In genomic region chr12:64608901-64609542, GRCh38 we compare ENCODE assay signal across 8 cellular contexts. TPM values are rescaled to one million over a fixed set of nuclear protein-coding genes. Genes with fewer than 3 reads are reported as not detected.
DNase-seq lines count a peak whose midpoint lies in the region; ATAC-seq, FAIRE-seq and TF ChIP-seq lines count a peak whose summit lies in the region.

No MANE protein-coding gene starts in this region.

- H3K4me1 ChIP-seq in DND-41 (ENCODE audit: insufficient read depth, low read length) (peaks cover 34% of the 10 kb centered on the region), HUES48 (ENCODE audit: control insufficient read depth, insufficient read depth, low read length) (peaks cover 10% of the 10 kb centered on the region), SJSA1 (replicated peaks) (peaks cover 13% of the 10 kb centered on the region), astrocyte (ENCODE audit: insufficient read depth, low read length) (peaks cover 12% of the 10 kb centered on the region), iPS-20b (ENCODE audit: insufficient read depth, low read length) (peaks cover 8% of the 10 kb centered on the region; the same call in 1 of the 2 replicates), smooth muscle cell (ENCODE audit: low read depth) (peaks cover 7% of the 10 kb centered on the region)

- H3F3A ChIP-seq in smooth muscle cell (ENCODE audit: low read depth): peaks cover 23% of the 10 kb centered on the region

- H3K4me3 Mint-ChIP-seq in astrocyte (ENCODE audit: unreplicated experiment): peak overlapping the region; percentile 90

- H3K27ac ChIP-seq in DND-41 (ENCODE audit: low read length) (peak overlapping the region; percentile 87; the same call in 1 of the 2 replicates), HUES48 (ENCODE audit: low read depth, low read length) (peak overlapping the region; percentile 96), SJSA1 (peak overlapping the region; percentile 71), astrocyte (ENCODE audit: low read depth, low read length) (peak overlapping the region; percentile 5), iPS-20b (ENCODE audit: low read length) (no peak overlapping the region), smooth muscle cell (ENCODE audit: low read depth) (peak overlapping the region; percentile 33)

- peak; percentile 2 for TF ChIP-seq CTCF in DND-41 (IDR thresholded peaks at IDR 0.05; ENCODE audit: borderline replicate concordance, extremely low read depth, low read length, poor library complexity, severe bottlenecking)
- TF ChIP-seq CTCF in GM20000 (IDR thresholded peaks at IDR 0.05; ENCODE audit: extremely low read depth, missing control alignments): peak; percentile 13
- no peak for TF ChIP-seq CTCF in astrocyte (IDR thresholded peaks at IDR 0.05; ENCODE audit: insufficient read depth, low read depth, low read length)
- no peak for TF ChIP-seq CTCF in smooth muscle cell (IDR thresholded peaks at IDR 0.05; ENCODE audit: borderline replicate concordance, insufficient read depth, poor library complexity, severe bottlenecking)

- H4K20me1 ChIP-seq in DND-41 (ENCODE audit: insufficient read depth, low read length): no peaks in the 10 kb centered on the region
- peaks cover 18% of the 10 kb centered on the region for H4K20me1 ChIP-seq in astrocyte (ENCODE audit: insufficient read depth, low read length)
- peaks cover 3% of the 10 kb centered on the region for H4K20me1 ChIP-seq in smooth muscle cell (ENCODE audit: low read depth)

- H3K9me3 ChIP-seq in DND-41 (ENCODE audit: insufficient read depth, low read length, severe bottlenecking): no peaks in the 10 kb centered on the region
- no peaks in the 10 kb centered on the region for H3K9me3 ChIP-seq in HUES48 (ENCODE audit: control insufficient read depth, insufficient read depth, low read length)
- no peaks in the 10 kb centered on the region for H3K9me3 ChIP-seq in SJSA1 (replicated peaks)
- H3K9me3 ChIP-seq in astrocyte (ENCODE audit: insufficient read depth, low read depth, low read length): no peaks in the 10 kb centered on the region
- no peaks in the 10 kb centered on the region for H3K9me3 ChIP-seq in iPS-20b (ENCODE audit: insufficient read depth, low read depth, low read length)
- H3K9me3 ChIP-seq in smooth muscle cell (replicated peaks; ENCODE audit: low read depth): no peaks in the 10 kb centered on the region

- DNase-seq in DND-41: no peak
- DNase-seq in GM20000 (ENCODE audit: low spot score): peak; percentile 77
- DNase-seq in SJSA1 (ENCODE audit: low read depth in 1 of 2, low spot score in 2 of 2): peak; percentile 58 to 63
- DNase-seq in astrocyte (ENCODE audit: low read depth): peak; percentile 52
- no peak for DNase-seq in smooth muscle cell (lab: John Stamatoyannopoulos, UW; ENCODE audit: unreplicated experiment)
- DNase-seq in NCI-H345 treated with DMSO at 0.1 percent for 48 hours (lab: John Stamatoyannopoulos, UW; ENCODE audit: unreplicated experiment): no peak

- H3K27me3 Mint-ChIP-seq in astrocyte (ENCODE audit: low read depth, unreplicated experiment): peaks cover 2% of the 10 kb centered on the region

- H3K79me2 ChIP-seq in DND-41 (ENCODE audit: insufficient read depth, low read length) (peaks cover 37% of the 10 kb centered on the region), astrocyte (ENCODE audit: insufficient read depth, low read length) (peaks cover 31% of the 10 kb centered on the region), smooth muscle cell (ENCODE audit: low read depth) (peaks cover 23% of the 10 kb centered on the region)

- H3K4me2 ChIP-seq in DND-41 (ENCODE audit: insufficient read depth, low read length) (peak overlapping the region; percentile 95), astrocyte (ENCODE audit: low read length) (peak overlapping the region; percentile 94), smooth muscle cell (peak overlapping the region; percentile 99)

- H3K4me3 ChIP-seq in DND-41 (ENCODE audit: low read depth in 1 of 2, low read length in 2 of 2): peak overlapping the region; percentile 85 to 92; a peak in 3 of 4 replicates
- H3K4me3 ChIP-seq in HUES48 (ENCODE audit: low read depth, low read length): peak overlapping the region; percentile 96
- peak overlapping the region; percentile 98 for H3K4me3 ChIP-seq in SJSA1
- H3K4me3 ChIP-seq in astrocyte (ENCODE audit: insufficient read depth, low read depth, low read length): peak overlapping the region; percentile 70
- H3K4me3 ChIP-seq in iPS-20b (ENCODE audit: low read length): peak overlapping the region; percentile 86
- H3K4me3 ChIP-seq in smooth muscle cell: peak overlapping the region; percentile 91

- no peak for FAIRE-seq in astrocyte (lab: Jason Lieb, UNC)

- no peaks in the 10 kb centered on the region for H3K27me3 ChIP-seq in DND-41 (ENCODE audit: insufficient read depth, low read length, poor library complexity)
- H3K27me3 ChIP-seq in HUES48 (ENCODE audit: control insufficient read depth, insufficient read depth, low read length): no peaks in the 10 kb centered on the region
- no peaks in the 10 kb centered on the region for H3K27me3 ChIP-seq in SJSA1 (replicated peaks)
- H3K27me3 ChIP-seq in astrocyte (ENCODE audit: insufficient read depth, low read length): no peaks in the 10 kb centered on the region
- no peaks in the 10 kb centered on the region; the same call in 1 of the 2 replicates for H3K27me3 ChIP-seq in iPS-20b (ENCODE audit: insufficient read depth, low read length)
- H3K27me3 ChIP-seq in smooth muscle cell (ENCODE audit: low read depth): no peaks in the 10 kb centered on the region

- no peaks in the 10 kb centered on the region for H3K36me3 Mint-ChIP-seq in astrocyte (ENCODE audit: low read depth, unreplicated experiment)

- ATAC-seq in DND-41 (ENCODE audit: insufficient read depth, low read depth): no peak

- 3% methylated on average over 16 of the region's 16 CpGs for WGBS in smooth muscle cell (ENCODE audit: low lambda C conversion rate)

- H3K36me3 ChIP-seq in DND-41 (ENCODE audit: insufficient read depth, low read length) (no peaks in the 10 kb centered on the region; the same call in 1 of the 2 replicates), HUES48 (ENCODE audit: control insufficient read depth, insufficient read depth, low read length) (no peaks in the 10 kb centered on the region), SJSA1 (peaks cover 4% of the 10 kb centered on the region), astrocyte (ENCODE audit: insufficient read depth, low read length) (no peaks in the 10 kb centered on the region), iPS-20b (ENCODE audit: insufficient read depth, low read depth, low read length) (no peaks in the 10 kb centered on the region), smooth muscle cell (ENCODE audit: low read depth) (no peaks in the 10 kb centered on the region)

- H3K9ac ChIP-seq in DND-41 (ENCODE audit: low read depth, low read length) (peak overlapping the region; percentile 95), HUES48 (ENCODE audit: low read depth, low read length) (peak overlapping the region; percentile 61), astrocyte (ENCODE audit: low read length) (peak overlapping the region; percentile 73), iPS-20b (ENCODE audit: low read depth, low read length) (peak overlapping the region; percentile 87), smooth muscle cell (ENCODE audit: low read depth) (no peak overlapping the region)

- H3K27ac Mint-ChIP-seq in astrocyte (ENCODE audit: unreplicated experiment): peak overlapping the region; percentile 78

- H2AFZ ChIP-seq in DND-41 (ENCODE audit: low read depth, low read length): peak overlapping the region; percentile 98
- H2AFZ ChIP-seq in astrocyte (ENCODE audit: low read depth, low read length): peak overlapping the region; percentile 94
- H2AFZ ChIP-seq in smooth muscle cell (ENCODE audit: low read depth): peak overlapping the region; percentile 84

- H3K4me1 Mint-ChIP-seq in astrocyte (ENCODE audit: low read depth, unreplicated experiment): peaks cover 6% of the 10 kb centered on the region

- H3K9me3 Mint-ChIP-seq in astrocyte (ENCODE audit: unreplicated experiment): no peaks in the 10 kb centered on the region

RNA-seq across cellular contexts. Expression of gene RASSF3, which starts 1.3 kb away (rescaled TPM):
- 10.7 and 13.7 TPM in 2 replicates for total RNA-seq in SJSA1 (2014; rRNA removed; shearing (Covaris generic))
- 16.4 and 18.3 TPM in 2 replicates for total RNA-seq in astrocyte
- 5.0 and 5.6 TPM in 2 replicates for total RNA-seq in smooth muscle cell
- 1.2 and 1.4 TPM in 2 replicates for polyA plus RNA-seq in smooth muscle cell

Comparison
In these comparisons a context has a peak if more than half of its experiments do, and no peak if none do; other contexts are left out.
1. DNase-seq: peak in GM20000 (single experiment), SJSA1 (2 of 2) and astrocyte (single experiment); none in DND-41 (single experiment), smooth muscle cell (single experiment) and NCI-H345 treated with DMSO at 0.1 percent for 48 hours (single experiment).
2. CTCF ChIP-seq: peak in DND-41 (single experiment) and GM20000 (single experiment); none in astrocyte (single experiment) and smooth muscle cell (single experiment).
3. Peak in every context shown above with its lines, with median percentiles within 50 percentile points of each other: H2AFZ ChIP-seq, H3K4me2 ChIP-seq and H3K4me3 ChIP-seq.